In genomic region chr4:78004270-78004669, GRCh38 we compare ENCODE assay signal across 17 cellular contexts.
"Had no signal": no experiment of that assay in that cellular context is flagged by ENCODE, and none has a peak within 500 bp of the region (broad histone marks: within the 10 kb centered on the region; RNA-seq: fewer than 3 reads in every experiment).

No MANE protein-coding gene starts in this region.

- H3K36me3 ChIP-seq: colonic mucosa, prostate gland, right lobe of liver, transverse colon had no signal

- H3K27me3 ChIP-seq: colonic mucosa, right lobe of liver, transverse colon had no signal

- H3K27ac ChIP-seq: colonic mucosa, prostate gland, right lobe of liver, transverse colon had no signal

- H3K9me3 ChIP-seq: colonic mucosa, prostate gland, transverse colon had no signal

- H3K4me1 ChIP-seq: colonic mucosa, prostate gland, right lobe of liver, transverse colon had no signal

- H3K4me3 ChIP-seq: colonic mucosa, prostate gland, right lobe of liver, transverse colon had no signal

- DNase-seq: activated CD4-positive, alpha-beta T cell treated with anti-CD3 and anti-CD28 coated beads, Interleukin-2, amount 50 U/mL, for 48 hours; activated CD4-positive, CD25-positive, alpha-beta regulatory T cell treated with anti-CD3 and anti-CD28 coated beads, Interleukin-2, amount 50 U/mL, for 72 hours; activated CD8-positive, alpha-beta memory T cell treated with anti-CD3 and anti-CD28 coated beads, Interleukin-2, amount 10 ng/mL, durations not matched to agents 7 days and 5 days; activated effector memory CD4-positive, alpha-beta T cell treated with Interleukin-2 at 50 U/mL for 16 hours; activated T-cell treated with anti-CD3 and anti-CD28 coated beads, Interleukin-2, amount 50 U/mL, for 24 hours; amygdala; colonic mucosa; effector memory CD4-positive, alpha-beta T cell; erythroblast; immature natural killer cell; occipital lobe; right lobe of liver; stimulated activated CD4-positive, alpha-beta T cell treated with anti-CD3 and anti-CD28 coated beads, Interleukin-2, amount 100 ng/mL, for 24 hours; stimulated activated naive B cell treated with anti-CD40 and anti-IgM and Interleukin-4, amounts not matched to agents 10 μg/mL and 1 μg/mL and 100 μg/mL, for 72 hours; transverse colon had no signal

- ATAC-seq: activated CD8-positive, alpha-beta memory T cell treated with anti-CD3 and anti-CD28 coated beads, Interleukin-2, amount 10 ng/mL, durations not matched to agents 7 days and 5 days; left lobe of liver; right lobe of liver; stimulated activated naive B cell treated with anti-CD40 and anti-IgM and Interleukin-4, amounts not matched to agents 10 μg/mL and 1 μg/mL and 100 μg/mL, for 72 hours had no signal
